12 cellular contexts compared by ENCODE assay signal in the genomic region with DNA sequence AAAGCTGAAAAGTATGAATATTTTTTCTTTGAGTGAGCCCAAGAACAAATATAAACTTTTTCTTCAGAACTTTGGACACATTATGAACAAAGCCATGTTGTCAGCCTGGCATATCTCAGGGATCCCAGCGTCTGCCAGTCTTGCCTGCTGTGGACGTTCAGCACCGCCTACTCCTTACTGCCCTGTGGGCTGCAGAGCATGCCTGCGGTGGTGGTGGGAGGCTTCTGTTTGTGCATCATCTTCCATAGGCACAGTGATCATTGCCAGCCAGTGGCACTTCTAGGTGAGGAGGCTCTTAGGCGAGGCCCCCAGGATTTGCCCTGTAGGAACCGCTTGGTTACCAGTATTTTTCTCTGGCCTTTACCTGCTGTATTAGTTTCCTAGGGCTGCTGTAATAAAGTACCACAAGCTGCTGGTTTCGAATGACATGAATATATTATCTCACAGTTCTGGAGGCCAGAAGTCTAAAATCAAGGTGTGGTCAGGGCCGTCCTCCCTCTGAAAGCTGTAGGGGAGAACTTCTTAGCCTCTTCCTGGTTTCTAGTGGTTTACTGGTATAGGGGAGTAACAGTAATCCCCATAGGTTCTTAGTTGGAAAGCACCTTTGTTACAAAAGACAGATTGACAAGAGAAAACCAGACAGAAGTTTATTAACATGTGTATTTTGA. TPM values are rescaled to one million over a fixed set of nuclear protein-coding genes. Genes with fewer than 3 reads are reported as not detected.
DNase-seq lines count a peak whose midpoint lies in the region; ATAC-seq, FAIRE-seq and TF ChIP-seq lines count a peak whose summit lies in the region.
"Had no signal": no experiment of that assay in that cellular context is flagged by ENCODE, and none has a peak within 500 bp of the region (broad histone marks: within the 10 kb centered on the region; RNA-seq: fewer than 3 reads in every experiment).

No MANE protein-coding gene starts in this region.

- H3K36me3 ChIP-seq in endodermal cell (ENCODE audit: control insufficient read depth, insufficient read depth, low read length): peaks cover 51% of the 10 kb centered on the region

- no peak for FAIRE-seq in D721Med (lab: Jason Lieb, UNC)
- FAIRE-seq: RCC 7860 had no signal

- H3K4me3 Mint-ChIP-seq in endodermal cell: no peak overlapping the region
- H3K4me3 Mint-ChIP-seq: activated T-cell treated with anti-CD3 and anti-CD28 coated beads, Interleukin-2, amount 50 U/mL, for 24 hours had no signal

- TF ChIP-seq CTCF in GM12865 (IDR thresholded peaks at IDR 0.05; ENCODE audit: insufficient read depth, low read depth, low read length, missing control alignments) (no peak), endodermal cell (conservative IDR thresholded peaks at IDR 0.05) (no peak), D721Med (IDR thresholded peaks at IDR 0.05; ENCODE audit: insufficient read depth, missing control alignments) (no peak)

- H3K27me3 Mint-ChIP-seq in endodermal cell (ENCODE audit: insufficient read depth): no peaks in the 10 kb centered on the region

- no peak overlapping the region for H3K27ac Mint-ChIP-seq in endodermal cell
- H3K27ac Mint-ChIP-seq: activated T-cell treated with anti-CD3 and anti-CD28 coated beads, Interleukin-2, amount 50 U/mL, for 24 hours had no signal

- H3K27me3 ChIP-seq in endodermal cell (ENCODE audit: control insufficient read depth, insufficient read depth, low read length, poor library complexity, severe bottlenecking): peaks cover 5% of the 10 kb centered on the region

- no peaks in the 10 kb centered on the region for H3K9me3 Mint-ChIP-seq in endodermal cell
- H3K9me3 Mint-ChIP-seq: activated T-cell treated with anti-CD3 and anti-CD28 coated beads, Interleukin-2, amount 50 U/mL, for 24 hours had no signal

- H3K36me3 Mint-ChIP-seq in endodermal cell (ENCODE audit: low read depth): peaks cover 13% of the 10 kb centered on the region

- peaks cover 18% of the 10 kb centered on the region for H3K4me1 ChIP-seq in endodermal cell (ENCODE audit: control insufficient read depth, insufficient read depth, low read length)

- H3K9ac ChIP-seq in endodermal cell (ENCODE audit: extremely low read depth, low read length, poor library complexity, severe bottlenecking): no peak overlapping the region

- H3K27ac ChIP-seq in endodermal cell (ENCODE audit: low read depth, low read length): peak overlapping the region; percentile 3

- WGBS in endodermal cell (ENCODE audit: insufficient coverage in 1 of 2, insufficient read length in 1 of 2), 2 experiments: 90 to 96% methylated on average over 8 of the region's 8 CpGs

- ATAC-seq in GM21447 (IDR thresholded peaks at IDR 0.05; ENCODE audit: unreplicated experiment) (peak; percentile 80), HG03378 (IDR thresholded peaks at IDR 0.05; ENCODE audit: unreplicated experiment) (peak; percentile 80)

- no peak overlapping the region for H3K4me3 ChIP-seq in GM12865 (ENCODE audit: low read depth, low read length)
- no peak overlapping the region for H3K4me3 ChIP-seq in endodermal cell (ENCODE audit: low read length)

- peaks cover 34% of the 10 kb centered on the region for H3K4me1 Mint-ChIP-seq in endodermal cell

- H3K9me3 ChIP-seq in endodermal cell (ENCODE audit: control insufficient read depth, low read length): no peaks in the 10 kb centered on the region

- peak; percentile 57 for DNase-seq in GM12865 (ENCODE audit: low read depth)
- peak; percentile 59 for DNase-seq in endodermal cell
- no peak for DNase-seq in DMS79 (lab: John Stamatoyannopoulos, UW)
- DNase-seq in NCI-H2227 treated with DMSO at 0.1 percent for 48 hours (lab: John Stamatoyannopoulos, UW): no peak
- no peak for DNase-seq in D721Med (ENCODE audit: insufficient read length, low spot score)
- no peak for DNase-seq in SKM-1 (lab: John Stamatoyannopoulos, UW; ENCODE audit: unreplicated experiment)
- DNase-seq: activated T-cell treated with anti-CD3 and anti-CD28 coated beads, Interleukin-2, amount 50 U/mL, for 24 hours; left cardiac atrium; stimulated activated CD4-positive, alpha-beta T cell treated with anti-CD3 and anti-CD28 coated beads, Interleukin-4, amount 100 ng/mL, for 24 hours had no signal

RNA-seq across cellular contexts. Expression of a gene that starts 15.4 kb away (rescaled TPM):
- total RNA-seq in endodermal cell: 10 to 100 TPM; 25.5 to 43.9 TPM
- 23.0 TPM for polyA plus RNA-seq in endodermal cell (2013, experiment 1 of 2)
- polyA plus RNA-seq in endodermal cell (2013, experiment 2 of 2): 31.4 TPM

Comparison
In these comparisons a context has a peak if more than half of its experiments do, and no peak if none do; other contexts are left out.
1. DNase-seq: peak in GM12865 (single experiment) and endodermal cell (single experiment); none in DMS79 (single experiment), NCI-H2227 treated with DMSO at 0.1 percent for 48 hours (single experiment), D721Med (single experiment) and SKM-1 (single experiment).